In genomic region chr6:145119091-145119490, GRCh38 we compare ENCODE assay signal across 22 cellular contexts.
"Had no signal": no experiment of that assay in that cellular context is flagged by ENCODE, and none has a peak within 500 bp of the region (broad histone marks: within the 10 kb centered on the region; RNA-seq: fewer than 3 reads in every experiment).

No MANE protein-coding gene starts in this region.

- H3K4me2 ChIP-seq: neural progenitor cell had no signal

- H3K9ac ChIP-seq: neural progenitor cell had no signal

- H3K27ac ChIP-seq: epithelial cell of prostate, esophagus muscularis mucosa, gastrocnemius medialis, lower lobe of right lung, neural progenitor cell, ovary, sigmoid colon, skin epidermis, thoracic aorta, transverse colon had no signal

- H3K36me3 ChIP-seq: esophagus muscularis mucosa, gastrocnemius medialis, lower lobe of right lung, neural progenitor cell, ovary, prostate gland, sigmoid colon, thoracic aorta, transverse colon had no signal

- H2AFZ ChIP-seq: neural progenitor cell had no signal

- H3K9me3 ChIP-seq: esophagus muscularis mucosa, gastrocnemius medialis, lower lobe of right lung, ovary, prostate gland, sigmoid colon, thoracic aorta, transverse colon had no signal

- H3K4me1 ChIP-seq: esophagus muscularis mucosa, gastrocnemius medialis, lower lobe of right lung, neural progenitor cell, prostate gland, sigmoid colon, transverse colon had no signal

- ATAC-seq: effector memory CD8-positive, alpha-beta T cell; gastrocnemius medialis; left colon; lower lobe of right lung; natural killer cell treated with Interleukin-12 subunit alpha and Interleukin-12 subunit beta and Interleukin-15 and Interleukin-18, amount 100 ng/mL, for 72 hours; stimulated activated naive B cell treated with anti-CD40 and anti-IgM and Interleukin-4, amounts not matched to agents 10 μg/mL and 1 μg/mL and 100 μg/mL, for 72 hours; stimulated activated naive CD8-positive, alpha-beta T cell treated with anti-CD3 and anti-CD28 coated beads, Interleukin-15, amount 100 ng/mL, for 72 hours had no signal

- H3K27me3 ChIP-seq: esophagus muscularis mucosa, gastrocnemius medialis, neural progenitor cell, ovary, sigmoid colon, transverse colon had no signal

- H3K4me3 ChIP-seq: esophagus muscularis mucosa, gastrocnemius medialis, lower lobe of right lung, neural progenitor cell, ovary, prostate gland, sigmoid colon, skin epidermis, thoracic aorta, transverse colon had no signal

- DNase-seq: effector memory CD8-positive, alpha-beta T cell; gastrocnemius medialis; glutamatergic neuron; left colon; lower lobe of right lung; midbrain; nucleus accumbens; ovary; sigmoid colon; stimulated activated CD4-positive, alpha-beta T cell treated with anti-CD3 and anti-CD28 coated beads, Interleukin-2, amount 100 ng/mL, for 24 hours; stimulated activated CD4-positive, alpha-beta T cell treated with anti-CD3 and anti-CD28 coated beads, Interleukin-4, amount 100 ng/mL, for 4 hours; stimulated activated naive B cell treated with anti-CD40 and anti-IgM and Interleukin-4, amounts not matched to agents 10 μg/mL and 1 μg/mL and 100 μg/mL, for 72 hours; stimulated activated naive CD8-positive, alpha-beta T cell treated with anti-CD3 and anti-CD28 coated beads, Interleukin-15, amount 100 ng/mL, for 72 hours; substantia nigra; transverse colon had no signal
